ENCODE assay signal across 8 cellular contexts in the genomic region with DNA sequence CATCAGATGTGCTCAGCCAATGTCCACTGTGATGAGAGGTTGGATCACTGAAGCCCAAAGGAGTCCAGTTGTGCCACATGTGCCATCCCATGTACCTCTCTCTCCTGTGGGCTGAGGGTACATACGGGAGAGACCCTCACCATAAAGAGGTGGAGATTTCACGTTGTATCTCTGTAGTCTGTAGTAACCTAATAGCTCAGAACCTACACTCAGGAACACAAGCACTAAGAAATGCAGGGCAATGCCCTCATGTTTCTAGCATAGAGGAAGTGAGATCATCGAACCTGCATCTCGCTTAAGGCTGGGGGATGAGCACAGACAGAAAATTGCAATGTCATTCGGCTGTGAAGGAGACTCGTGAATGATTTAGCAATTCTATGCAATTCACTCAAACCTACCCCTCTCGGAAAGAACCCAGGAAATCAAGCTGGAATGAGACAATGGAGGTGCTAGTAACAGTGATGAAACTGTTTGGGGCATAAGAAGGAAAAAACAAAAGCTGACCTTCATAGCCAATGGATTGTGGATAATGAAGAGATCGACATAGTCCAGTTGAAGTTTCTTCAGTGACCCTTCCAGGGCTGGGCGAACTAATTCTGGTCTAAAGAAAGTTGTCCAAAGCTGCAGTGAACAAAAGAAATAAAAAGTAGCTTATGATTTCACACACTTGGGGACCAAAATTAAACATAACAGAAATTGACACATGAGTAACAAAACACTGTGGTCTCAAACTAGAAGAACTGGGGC.
DNase-seq lines count a peak whose midpoint lies in the region; FAIRE-seq lines count a peak whose summit lies in the region.

No MANE protein-coding gene starts in this region.

- peak; percentile 66 for DNase-seq in GDM1 (lab: John Stamatoyannopoulos, UW)
- peak; percentile 6 for DNase-seq in GOT3 (lab: John Stamatoyannopoulos, UW)
- peak; percentile 74 for DNase-seq in RPMI7951 (ENCODE audit: low read depth)
- peak; percentile 70 for DNase-seq in fibroblast of peridontal ligament (ENCODE audit: extremely low read depth)
- no peak for DNase-seq in NCI-H1092 (lab: John Stamatoyannopoulos, UW)
- DNase-seq in NCI-H187 (lab: John Stamatoyannopoulos, UW), result no peak
- no peak for DNase-seq in activated gamma-delta T cell treated with Interleukin-2 at 50 U/mL for 16 hours
- no peak for DNase-seq in frontal cortex (ENCODE audit: low spot score in 2 of 2)

- FAIRE-seq in frontal cortex (lab: Jason Lieb, UNC), result no peak

Comparison
In these comparisons a context has a peak if more than half of its experiments do, and no peak if none do; other contexts are left out.
1. DNase-seq: peak in GDM1 (single experiment), GOT3 (single experiment), RPMI7951 (single experiment) and fibroblast of peridontal ligament (single experiment); none in NCI-H1092 (single experiment), NCI-H187 (0 of 2), activated gamma-delta T cell treated with Interleukin-2 at 50 U/mL for 16 hours (single experiment) and frontal cortex (0 of 2).